8 cellular contexts compared by ENCODE assay signal in the genomic region with DNA sequence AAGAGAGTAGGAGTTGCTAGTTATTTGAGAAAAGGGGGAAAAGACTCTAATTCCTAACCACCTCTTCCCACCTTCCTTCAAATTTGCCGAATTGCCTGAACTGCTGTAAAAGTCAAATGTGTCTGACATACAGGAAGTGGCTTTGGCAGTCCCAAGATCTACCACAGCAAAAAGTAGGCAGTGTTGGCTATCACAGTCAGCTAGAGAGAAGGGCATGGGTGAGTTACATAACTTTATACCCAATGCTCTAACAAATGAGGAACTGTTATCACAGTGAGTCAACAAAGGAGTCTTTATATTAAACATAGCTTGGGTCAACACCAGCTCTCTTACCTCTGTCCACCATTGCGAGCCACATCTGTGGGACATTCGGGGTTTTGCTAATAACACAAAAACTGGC. TPM values are rescaled to one million over a fixed set of nuclear protein-coding genes. Genes with fewer than 3 reads are reported as not detected.
DNase-seq lines count a peak whose midpoint lies in the region; ATAC-seq and TF ChIP-seq lines count a peak whose summit lies in the region.

No MANE protein-coding gene starts in this region.

- H3K27ac Mint-ChIP-seq in activated naive CD4-positive, alpha-beta T cell treated with anti-CD3 and anti-CD28 coated beads for 36 hours, result no peak overlapping the region
- H3K27ac Mint-ChIP-seq in dendritic cell treated with granulocyte-macrophage colony-stimulating factor and Interleukin-4, amounts not matched to agents 40 ng/mL and 50 ng/mL, for 4 days, result peak overlapping the region; percentile 37
- H3K27ac Mint-ChIP-seq in stimulated activated naive B cell treated with anti-CD40 and anti-IgM and Interleukin-4, amounts not matched to agents 10 μg/mL and 1 μg/mL and 100 μg/mL, for 72 hours, result peak overlapping the region; percentile 62

- no peak overlapping the region for H3K4me3 ChIP-seq in coronary artery

- no peak overlapping the region for H3K27ac ChIP-seq in coronary artery

- H3K9me3 Mint-ChIP-seq in activated naive CD4-positive, alpha-beta T cell treated with anti-CD3 and anti-CD28 coated beads for 36 hours, result no peaks in the 10 kb centered on the region
- H3K9me3 Mint-ChIP-seq in dendritic cell treated with granulocyte-macrophage colony-stimulating factor and Interleukin-4, amounts not matched to agents 40 ng/mL and 50 ng/mL, for 4 days, result no peaks in the 10 kb centered on the region
- no peaks in the 10 kb centered on the region for H3K9me3 Mint-ChIP-seq in stimulated activated naive B cell treated with anti-CD40 and anti-IgM and Interleukin-4, amounts not matched to agents 10 μg/mL and 1 μg/mL and 100 μg/mL, for 72 hours

- no peaks in the 10 kb centered on the region for H3K27me3 Mint-ChIP-seq in activated naive CD4-positive, alpha-beta T cell treated with anti-CD3 and anti-CD28 coated beads for 36 hours (ENCODE audit: low read depth)
- no peaks in the 10 kb centered on the region for H3K27me3 Mint-ChIP-seq in dendritic cell treated with granulocyte-macrophage colony-stimulating factor and Interleukin-4, amounts not matched to agents 40 ng/mL and 50 ng/mL, for 4 days
- peaks cover 0 to 7% of the 10 kb centered on the region in 2 donors for H3K27me3 Mint-ChIP-seq in stimulated activated naive B cell treated with anti-CD40 and anti-IgM and Interleukin-4, amounts not matched to agents 10 μg/mL and 1 μg/mL and 100 μg/mL, for 72 hours

- CTCF ChIA-PET in activated naive CD4-positive, alpha-beta T cell treated with anti-CD3 and anti-CD28 coated beads for 36 hours (lab: Charles Lee), result interaction anchor here (0.9 to 2.0 kb wide), 5 partner anchors 11 to 198 kb away, joined by 3 to 7 read pairs (median 3); no protein-coding TSS in a partner anchor

- TF ChIP-seq CTCF in coronary artery (IDR thresholded peaks at IDR 0.05), result no peak

- peak; percentile 32 for DNase-seq in activated naive CD4-positive, alpha-beta T cell treated with anti-CD3 and anti-CD28 coated beads for 36 hours
- DNase-seq in activated naive CD4-positive, alpha-beta T cell treated with anti-CD3 and anti-CD28 coated beads, Interleukin-2, amount 50 U/mL, for 16 hours, result no peak
- peak; percentile 46 for DNase-seq in NOMO-1 treated with dmso at 0.1 percent for 144 hours (lab: John Stamatoyannopoulos, UW; ENCODE audit: unreplicated experiment)
- peak; percentile 17 for DNase-seq in stimulated activated naive B cell treated with anti-CD40 and anti-IgM and Interleukin-4, amounts not matched to agents 10 μg/mL and 1 μg/mL and 100 μg/mL, for 72 hours
- DNase-seq in coronary artery (ENCODE audit: low spot score), result no peak
- DNase-seq in NK-92 treated with Interleukin-12 subunit alpha and Interleukin-12 subunit beta, amount 100 ng/mL, for 24 hours (lab: John Stamatoyannopoulos, UW), result no peak

- H3K4me1 Mint-ChIP-seq in activated naive CD4-positive, alpha-beta T cell treated with anti-CD3 and anti-CD28 coated beads for 36 hours (ENCODE audit: low read depth), result peaks cover 16% of the 10 kb centered on the region
- H3K4me1 Mint-ChIP-seq in dendritic cell treated with granulocyte-macrophage colony-stimulating factor and Interleukin-4, amounts not matched to agents 40 ng/mL and 50 ng/mL, for 4 days (ENCODE audit: low read depth), result peaks cover 11% of the 10 kb centered on the region
- peaks cover 10 to 25% of the 10 kb centered on the region in 2 donors for H3K4me1 Mint-ChIP-seq in stimulated activated naive B cell treated with anti-CD40 and anti-IgM and Interleukin-4, amounts not matched to agents 10 μg/mL and 1 μg/mL and 100 μg/mL, for 72 hours

- H3K4me3 Mint-ChIP-seq in activated naive CD4-positive, alpha-beta T cell treated with anti-CD3 and anti-CD28 coated beads for 36 hours, result peak overlapping the region; percentile 86
- peak overlapping the region; percentile 40 for H3K4me3 Mint-ChIP-seq in dendritic cell treated with granulocyte-macrophage colony-stimulating factor and Interleukin-4, amounts not matched to agents 40 ng/mL and 50 ng/mL, for 4 days
- H3K4me3 Mint-ChIP-seq in stimulated activated naive B cell treated with anti-CD40 and anti-IgM and Interleukin-4, amounts not matched to agents 10 μg/mL and 1 μg/mL and 100 μg/mL, for 72 hours, result peak overlapping the region; percentile 94 to 96

- ATAC-seq in HG03097 (IDR thresholded peaks at IDR 0.05; ENCODE audit: low FRiP score, unreplicated experiment), result peak; percentile 32
- ATAC-seq in stimulated activated naive B cell treated with anti-CD40 and anti-IgM and Interleukin-4, amounts not matched to agents 10 μg/mL and 1 μg/mL and 100 μg/mL, for 72 hours (replicated peaks), result peak; percentile 61 to 72

- intact Hi-C loops in activated naive CD4-positive, alpha-beta T cell treated with anti-CD3 and anti-CD28 coated beads for 36 hours (cut with micrococcal nuclease), result loop anchor here (2.0 to 5.0 kb wide), 2 partner anchors 121 to 660 kb away; no protein-coding TSS in a partner anchor
- intact Hi-C loops in dendritic cell treated with granulocyte-macrophage colony-stimulating factor and Interleukin-4, amounts not matched to agents 40 ng/mL and 50 ng/mL, for 4 days (cut with micrococcal nuclease), result no loop called here

- H3K36me3 Mint-ChIP-seq in activated naive CD4-positive, alpha-beta T cell treated with anti-CD3 and anti-CD28 coated beads for 36 hours (ENCODE audit: low read depth), result no peaks in the 10 kb centered on the region
- peaks cover 6% of the 10 kb centered on the region for H3K36me3 Mint-ChIP-seq in dendritic cell treated with granulocyte-macrophage colony-stimulating factor and Interleukin-4, amounts not matched to agents 40 ng/mL and 50 ng/mL, for 4 days (ENCODE audit: low read depth)
- no peaks in the 10 kb centered on the region for H3K36me3 Mint-ChIP-seq in stimulated activated naive B cell treated with anti-CD40 and anti-IgM and Interleukin-4, amounts not matched to agents 10 μg/mL and 1 μg/mL and 100 μg/mL, for 72 hours

RNA-seq across cellular contexts. Expression of gene MBNL3, which starts 2.4 kb away (rescaled TPM):
- total RNA-seq in activated naive CD4-positive, alpha-beta T cell treated with anti-CD3 and anti-CD28 coated beads for 36 hours, result 10 to 100 TPM; 14.2 to 15.8 TPM

Comparison
In these comparisons a context has a peak if more than half of its experiments do, and no peak if none do; other contexts are left out.
1. DNase-seq: peak in activated naive CD4-positive, alpha-beta T cell treated with anti-CD3 and anti-CD28 coated beads for 36 hours (single experiment), NOMO-1 treated with dmso at 0.1 percent for 144 hours (single experiment) and stimulated activated naive B cell treated with anti-CD40 and anti-IgM and Interleukin-4, amounts not matched to agents 10 μg/mL and 1 μg/mL and 100 μg/mL, for 72 hours (single experiment); none in activated naive CD4-positive, alpha-beta T cell treated with anti-CD3 and anti-CD28 coated beads, Interleukin-2, amount 50 U/mL, for 16 hours (single experiment), coronary artery (single experiment) and NK-92 treated with Interleukin-12 subunit alpha and Interleukin-12 subunit beta, amount 100 ng/mL, for 24 hours (single experiment).
2. H3K4me3 Mint-ChIP-seq: peak in every context shown above with its lines; median percentile 95 in stimulated activated naive B cell treated with anti-CD40 and anti-IgM and Interleukin-4, amounts not matched to agents 10 μg/mL and 1 μg/mL and 100 μg/mL, for 72 hours; 86 in activated naive CD4-positive, alpha-beta T cell treated with anti-CD3 and anti-CD28 coated beads for 36 hours; 40 in dendritic cell treated with granulocyte-macrophage colony-stimulating factor and Interleukin-4, amounts not matched to agents 40 ng/mL and 50 ng/mL, for 4 days.